In genomic region chr2:156189143-156189542, GRCh38 we compare ENCODE assay signal across 19 cellular contexts.
A peak's percentile ranks its signal among the peaks of the same experiment; 100 is the strongest.
DNase-seq lines count a peak whose midpoint lies in the region; ATAC-seq, FAIRE-seq and TF ChIP-seq lines count a peak whose summit lies in the region.
"Had no signal": no experiment of that assay in that cellular context is flagged by ENCODE, and none has a peak within 500 bp of the region (broad histone marks: within the 10 kb centered on the region; RNA-seq: fewer than 3 reads in every experiment).

No MANE protein-coding gene starts in this region.

- no peak overlapping the region for H3K4me3 ChIP-seq in pancreas
- H3K4me3 ChIP-seq: esophagus squamous epithelium, psoas muscle had no signal

- H3K4me1 ChIP-seq in pancreas = peaks cover 0 to 14% (median 0%) of the 10 kb centered on the region in 3 donors
- H3K4me1 ChIP-seq: psoas muscle had no signal

- ATAC-seq in pancreas = peak in 3 of 4 donors; percentile 46 to 69 (median 68)
- no peak for ATAC-seq in activated T-cell treated with anti-CD3 and anti-CD28 coated beads, Interleukin-2, amount 50 U/mL, for 4 hours
- ATAC-seq: effector memory CD8-positive, alpha-beta T cell; psoas muscle; Right ventricle myocardium inferior had no signal

- FAIRE-seq in pancreas (lab: Jason Lieb, UNC) = no peak
- FAIRE-seq: H1 had no signal

- H3K4me3 Mint-ChIP-seq in glutamatergic neuron (ENCODE audit: unreplicated experiment) = no peak overlapping the region
- no peak overlapping the region for H3K4me3 Mint-ChIP-seq in activated T-cell treated with anti-CD3 and anti-CD28 coated beads, Interleukin-2, amount 50 U/mL, for 4 hours
- H3K4me3 Mint-ChIP-seq: activated naive CD8-positive, alpha-beta T cell treated with anti-CD3 and anti-CD28 coated beads for 36 hours; activated T-helper 1 cell treated with anti-CD3 and anti-CD28 coated beads, Interleukin-12 subunit alpha, Interleukin-12 subunit beta, Interleukin-2, Interleukin-4 antibody, amounts not matched to agents 30 ng/mL and 10 ng/mL and 1 ng/mL, durations not matched to agents 14 hours and 24 hours and 36 hours; CD4-positive, alpha-beta memory T cell; effector memory CD8-positive, alpha-beta T cell; nephron had no signal

- no peaks in the 10 kb centered on the region for H3K36me3 ChIP-seq in pancreas
- H3K36me3 ChIP-seq: esophagus squamous epithelium had no signal

- WGBS in pancreas, 2 donors = 10 to 17% methylated on average over 6 of the region's 6 CpGs

- H3K27me3 Mint-ChIP-seq in glutamatergic neuron (ENCODE audit: unreplicated experiment) = no peaks in the 10 kb centered on the region
- no peaks in the 10 kb centered on the region for H3K27me3 Mint-ChIP-seq in activated T-cell treated with anti-CD3 and anti-CD28 coated beads, Interleukin-2, amount 50 U/mL, for 4 hours (ENCODE audit: low read depth)

- H3K9me3 ChIP-seq in pancreas = no peaks in the 10 kb centered on the region
- H3K9me3 ChIP-seq: esophagus squamous epithelium, psoas muscle had no signal

- H3K9me3 Mint-ChIP-seq in glutamatergic neuron (ENCODE audit: unreplicated experiment) = no peaks in the 10 kb centered on the region
- H3K9me3 Mint-ChIP-seq in activated T-cell treated with anti-CD3 and anti-CD28 coated beads, Interleukin-2, amount 50 U/mL, for 4 hours = no peaks in the 10 kb centered on the region
- H3K9me3 Mint-ChIP-seq: activated naive CD8-positive, alpha-beta T cell treated with anti-CD3 and anti-CD28 coated beads for 36 hours; activated T-helper 1 cell treated with anti-CD3 and anti-CD28 coated beads, Interleukin-12 subunit alpha, Interleukin-12 subunit beta, Interleukin-2, Interleukin-4 antibody, amounts not matched to agents 30 ng/mL and 10 ng/mL and 1 ng/mL, durations not matched to agents 14 hours and 24 hours and 36 hours; effector memory CD8-positive, alpha-beta T cell; nephron had no signal

- H3K27me3 ChIP-seq in pancreas = no peaks in the 10 kb centered on the region
- H3K27me3 ChIP-seq: esophagus squamous epithelium had no signal

- TF ChIP-seq CTCF in pancreas (IDR thresholded peaks at IDR 0.05) (no peak), glutamatergic neuron (IDR thresholded peaks at IDR 0.05; ENCODE audit: partially characterized antibody, unreplicated experiment) (no peak)

- no peak overlapping the region for H3K27ac Mint-ChIP-seq in glutamatergic neuron (ENCODE audit: unreplicated experiment)
- H3K27ac Mint-ChIP-seq: activated naive CD8-positive, alpha-beta T cell treated with anti-CD3 and anti-CD28 coated beads for 36 hours; activated T-helper 1 cell treated with anti-CD3 and anti-CD28 coated beads, Interleukin-12 subunit alpha, Interleukin-12 subunit beta, Interleukin-2, Interleukin-4 antibody, amounts not matched to agents 30 ng/mL and 10 ng/mL and 1 ng/mL, durations not matched to agents 14 hours and 24 hours and 36 hours; CD4-positive, alpha-beta memory T cell; effector memory CD8-positive, alpha-beta T cell; nephron had no signal

- no peaks in the 10 kb centered on the region for H3K4me1 Mint-ChIP-seq in glutamatergic neuron (ENCODE audit: low read depth, unreplicated experiment)
- H3K4me1 Mint-ChIP-seq in activated T-cell treated with anti-CD3 and anti-CD28 coated beads, Interleukin-2, amount 50 U/mL, for 4 hours (ENCODE audit: low read depth) = peaks cover 6% of the 10 kb centered on the region
- H3K4me1 Mint-ChIP-seq: CD4-positive, alpha-beta memory T cell; nephron had no signal

- peak; percentile 85 for DNase-seq in DMS53 treated with DMSO at 0.1 percent for 48 hours (lab: John Stamatoyannopoulos, UW; ENCODE audit: unreplicated experiment)
- DNase-seq in NCI-H1930 (lab: John Stamatoyannopoulos, UW) = peak; percentile 9 to 48
- peak; percentile 82 for DNase-seq in NCI-H774 (lab: John Stamatoyannopoulos, UW)
- no peak for DNase-seq in pancreas
- DNase-seq in iPS-NIHi11 (ENCODE audit: low spot score) = no peak
- no peak for DNase-seq in glutamatergic neuron
- no peak for DNase-seq in nucleus accumbens (lab: John Stamatoyannopoulos, UW)
- DNase-seq in activated T-cell treated with anti-CD3 and anti-CD28 coated beads, Interleukin-2, amount 50 U/mL, for 4 hours = no peak
- DNase-seq: activated naive CD8-positive, alpha-beta T cell treated with anti-CD3 and anti-CD28 coated beads for 36 hours; CD4-positive, alpha-beta memory T cell; effector memory CD8-positive, alpha-beta T cell; esophagus squamous epithelium; psoas muscle; stimulated activated CD4-positive, alpha-beta T cell treated with anti-CD3 and anti-CD28 coated beads, Interleukin-4, amount 100 ng/mL, for 1 hour had no signal

- H3K27ac ChIP-seq in pancreas = no peak overlapping the region
- H3K27ac ChIP-seq: HL-60, psoas muscle had no signal

- no peaks in the 10 kb centered on the region for H3K36me3 Mint-ChIP-seq in glutamatergic neuron (ENCODE audit: unreplicated experiment)
- H3K36me3 Mint-ChIP-seq in activated T-cell treated with anti-CD3 and anti-CD28 coated beads, Interleukin-2, amount 50 U/mL, for 4 hours (ENCODE audit: insufficient read depth) = no peaks in the 10 kb centered on the region
- H3K36me3 Mint-ChIP-seq: activated naive CD8-positive, alpha-beta T cell treated with anti-CD3 and anti-CD28 coated beads for 36 hours; CD4-positive, alpha-beta memory T cell had no signal

- intact Hi-C loops in pancreas (cut with DNase I) = no loop called here

Comparison
In these comparisons a context has a peak if more than half of its experiments do, and no peak if none do; other contexts are left out.
1. DNase-seq: peak in DMS53 treated with DMSO at 0.1 percent for 48 hours (single experiment), NCI-H1930 (2 of 2) and NCI-H774 (single experiment); none in pancreas (0 of 6), iPS-NIHi11 (single experiment), glutamatergic neuron (single experiment), nucleus accumbens (0 of 56) and activated T-cell treated with anti-CD3 and anti-CD28 coated beads, Interleukin-2, amount 50 U/mL, for 4 hours (single experiment).
2. ATAC-seq: peak in pancreas (3 of 4); none in activated T-cell treated with anti-CD3 and anti-CD28 coated beads, Interleukin-2, amount 50 U/mL, for 4 hours (0 of 2).